ENCODE assay signal across 8 cellular contexts in genomic region chr17:39800540-39800939, GRCh38.
DNase-seq lines count a peak whose midpoint lies in the region; ATAC-seq and TF ChIP-seq lines count a peak whose summit lies in the region.
"Had no signal": no experiment of that assay in that cellular context is flagged by ENCODE, and none has a peak within 500 bp of the region (broad histone marks: within the 10 kb centered on the region; RNA-seq: fewer than 3 reads in every experiment).

No MANE protein-coding gene starts in this region.

- WGBS in tibial nerve, 2 donors: 33 to 47% methylated on average over 1 of the region's 1 CpG

- H3K9me3 ChIP-seq in Peyer's patch (no peaks in the 10 kb centered on the region), tibial nerve (no peaks in the 10 kb centered on the region)

- H3K36me3 ChIP-seq in Peyer's patch (no peaks in the 10 kb centered on the region), tibial nerve (no peaks in the 10 kb centered on the region)
- H3K36me3 ChIP-seq: brain microvascular endothelial cell had no signal

- H3K27ac ChIP-seq in Peyer's patch (peak overlapping the region in 2 of 4 donors; percentile 20 to 66), tibial nerve (no peak overlapping the region)
- H3K27ac ChIP-seq: brain microvascular endothelial cell had no signal

- peaks cover 35% of the 10 kb centered on the region for H3K4me1 Mint-ChIP-seq in activated naive CD8-positive, alpha-beta T cell treated with anti-CD3 and anti-CD28 coated beads, Interleukin-2, amount 10 ng/mL, durations not matched to agents 7 days and 5 days

- peaks cover 13% of the 10 kb centered on the region for H3K36me3 Mint-ChIP-seq in activated naive CD8-positive, alpha-beta T cell treated with anti-CD3 and anti-CD28 coated beads, Interleukin-2, amount 10 ng/mL, durations not matched to agents 7 days and 5 days

- no peak for TF ChIP-seq POLR2A in Peyer's patch (IDR thresholded peaks at IDR 0.05)
- no peak for TF ChIP-seq POLR2A in tibial nerve (IDR thresholded peaks at IDR 0.05)

- peak in 2 of 3 donors; percentile 56 to 67 for DNase-seq in Peyer's patch
- DNase-seq in activated naive CD8-positive, alpha-beta T cell treated with anti-CD3 and anti-CD28 coated beads, Interleukin-2, amount 10 ng/mL, durations not matched to agents 7 days and 5 days: no peak
- peak; percentile 56 for DNase-seq in stimulated activated CD8-positive, alpha-beta memory T cell treated with anti-CD3 and anti-CD28 coated beads, Interleukin-4, amount 100 ng/mL, for 48 hours
- DNase-seq in midbrain (lab: John Stamatoyannopoulos, UW): no peak
- DNase-seq in NCI-H146 treated with DMSO at 0.1 percent for 48 hours (lab: John Stamatoyannopoulos, UW; ENCODE audit: unreplicated experiment): no peak
- DNase-seq in tibial nerve (ENCODE audit: low spot score in 2 of 2): no peak
- DNase-seq: brain microvascular endothelial cell had no signal

- peak; percentile 73 for ATAC-seq in GM21390 (IDR thresholded peaks at IDR 0.05; ENCODE audit: unreplicated experiment)
- peak; percentile 96 for ATAC-seq in activated naive CD8-positive, alpha-beta T cell treated with anti-CD3 and anti-CD28 coated beads, Interleukin-2, amount 10 ng/mL, durations not matched to agents 7 days and 5 days (ENCODE audit: low read depth)

- peak overlapping the region; percentile 67 for H3K4me3 Mint-ChIP-seq in activated naive CD8-positive, alpha-beta T cell treated with anti-CD3 and anti-CD28 coated beads, Interleukin-2, amount 10 ng/mL, durations not matched to agents 7 days and 5 days

- POLR2A ChIA-PET in activated naive CD8-positive, alpha-beta T cell treated with anti-CD3 and anti-CD28 coated beads, Interleukin-2, amount 10 ng/mL, durations not matched to agents 7 days and 5 days (lab: Charles Lee): interaction anchor here (1.0 kb wide), 1 partner anchor 12 kb away, joined by 3 read pairs; no protein-coding TSS in a partner anchor

- H3K27ac Mint-ChIP-seq in activated naive CD8-positive, alpha-beta T cell treated with anti-CD3 and anti-CD28 coated beads, Interleukin-2, amount 10 ng/mL, durations not matched to agents 7 days and 5 days: peak overlapping the region; percentile 92

- peaks cover 1% of the 10 kb centered on the region for H3K9me3 Mint-ChIP-seq in activated naive CD8-positive, alpha-beta T cell treated with anti-CD3 and anti-CD28 coated beads, Interleukin-2, amount 10 ng/mL, durations not matched to agents 7 days and 5 days

- TF ChIP-seq EP300 in tibial nerve (IDR thresholded peaks at IDR 0.05): no peak

- H3K27me3 Mint-ChIP-seq in activated naive CD8-positive, alpha-beta T cell treated with anti-CD3 and anti-CD28 coated beads, Interleukin-2, amount 10 ng/mL, durations not matched to agents 7 days and 5 days: no peaks in the 10 kb centered on the region

- H3K27me3 ChIP-seq in Peyer's patch: no peaks in the 10 kb centered on the region
- peaks cover 0 to 20% of the 10 kb centered on the region in 2 donors for H3K27me3 ChIP-seq in tibial nerve

- no peak for TF ChIP-seq CTCF in Peyer's patch (IDR thresholded peaks at IDR 0.05)
- TF ChIP-seq CTCF in tibial nerve (IDR thresholded peaks at IDR 0.05): no peak

- H3K4me1 ChIP-seq in Peyer's patch: peaks cover 0 to 7% (median 1%) of the 10 kb centered on the region in 4 donors
- H3K4me1 ChIP-seq in tibial nerve: no peaks in the 10 kb centered on the region

- H3K4me3 ChIP-seq in Peyer's patch (no peak overlapping the region), tibial nerve (no peak overlapping the region)

Comparison
In these comparisons a context has a peak if more than half of its experiments do, and no peak if none do; other contexts are left out.
1. DNase-seq: peak in Peyer's patch (2 of 3) and stimulated activated CD8-positive, alpha-beta memory T cell treated with anti-CD3 and anti-CD28 coated beads, Interleukin-4, amount 100 ng/mL, for 48 hours (single experiment); none in activated naive CD8-positive, alpha-beta T cell treated with anti-CD3 and anti-CD28 coated beads, Interleukin-2, amount 10 ng/mL, durations not matched to agents 7 days and 5 days (single experiment), midbrain (single experiment), NCI-H146 treated with DMSO at 0.1 percent for 48 hours (single experiment) and tibial nerve (0 of 2).